ENCODE assay signal across 27 cellular contexts in the genomic region with DNA sequence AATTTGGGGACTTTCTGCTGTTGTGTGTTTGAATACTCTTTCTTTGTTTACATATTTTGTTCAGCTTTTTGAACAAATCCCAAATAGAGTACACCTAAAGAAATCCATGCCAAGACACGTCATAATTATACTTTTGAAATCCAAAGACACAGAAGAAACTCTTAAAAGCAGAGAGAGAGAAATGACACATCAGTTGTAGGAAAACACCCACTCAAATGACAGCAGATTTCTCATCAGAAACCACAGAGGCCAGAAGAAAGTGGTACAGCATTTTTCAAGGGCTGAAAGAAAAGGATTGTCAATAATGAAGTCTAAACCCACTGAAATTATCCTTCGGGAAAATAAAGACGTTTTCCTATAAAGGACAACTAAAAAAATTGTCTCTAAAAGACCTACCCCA.
A peak's percentile ranks its signal among the peaks of the same experiment; 100 is the strongest.
DNase-seq lines count a peak whose midpoint lies in the region; ATAC-seq, FAIRE-seq and TF ChIP-seq lines count a peak whose summit lies in the region.
"Had no signal": no experiment of that assay in that cellular context is flagged by ENCODE, and none has a peak within 500 bp of the region (broad histone marks: within the 10 kb centered on the region; RNA-seq: fewer than 3 reads in every experiment).

No MANE protein-coding gene starts in this region.

- H3K9me3 Mint-ChIP-seq in activated CD4-positive, alpha-beta memory T cell treated with anti-CD3 and anti-CD28 coated beads for 36 hours: no peaks in the 10 kb centered on the region
- peaks cover 8% of the 10 kb centered on the region for H3K9me3 Mint-ChIP-seq in activated CD4-positive, alpha-beta memory T cell treated with anti-CD3 and anti-CD28 coated beads, Interleukin-2, amount 10 ng/mL, durations not matched to agents 7 days and 5 days
- no peaks in the 10 kb centered on the region for H3K9me3 Mint-ChIP-seq in activated naive CD8-positive, alpha-beta T cell (ENCODE audit: low read depth)
- H3K9me3 Mint-ChIP-seq: central memory CD8-positive, alpha-beta T cell had no signal

- 41 to 44% methylated on average over 3 of the region's 3 CpGs for WGBS in GM23248 (ENCODE audit: low coverage in 1 of 2, low lambda C conversion rate in 2 of 2, missing lambda C conversion rate in 2 of 2), 2 experiments
- 45 to 48% methylated on average over 3 of the region's 3 CpGs for WGBS in esophagus squamous epithelium, 2 donors

- dilution Hi-C loops in keratinocyte (cut with MboI; ENCODE audit: extremely low pct_ligation_motif_present, low sequenced_read_pairs): no loop called here

- H4K20me1 ChIP-seq in GM23248 (ENCODE audit: insufficient read depth): no peaks in the 10 kb centered on the region
- H4K20me1 ChIP-seq in keratinocyte (ENCODE audit: control insufficient read depth, extremely low read depth, insufficient read depth, low read length): no peaks in the 10 kb centered on the region

- H3K9ac ChIP-seq in GM23248: no peak overlapping the region
- no peak overlapping the region for H3K9ac ChIP-seq in keratinocyte (ENCODE audit: control insufficient read depth, extremely low read depth, insufficient read depth, low read length)

- H3K36me3 ChIP-seq in GM23248 (ENCODE audit: low read depth): no peaks in the 10 kb centered on the region
- H3K36me3 ChIP-seq in keratinocyte (ENCODE audit: control insufficient read depth in 2 of 2, extremely low read depth in 1 of 2, insufficient read depth in 2 of 2, low read length in 2 of 2): no peaks in the 10 kb centered on the region
- no peaks in the 10 kb centered on the region for H3K36me3 ChIP-seq in esophagus squamous epithelium
- H3K36me3 ChIP-seq: ascending aorta, suprapubic skin had no signal

- no peaks in the 10 kb centered on the region for H3K9me3 ChIP-seq in GM23248 (ENCODE audit: low read depth)
- no peaks in the 10 kb centered on the region for H3K9me3 ChIP-seq in keratinocyte (ENCODE audit: control insufficient read depth, low read depth, low read length)
- H3K9me3 ChIP-seq in esophagus squamous epithelium: no peaks in the 10 kb centered on the region
- H3K9me3 ChIP-seq: ascending aorta, psoas muscle, suprapubic skin had no signal

- H3K27ac ChIP-seq in GM23248 (no peak overlapping the region), keratinocyte (ENCODE audit: control insufficient read depth, insufficient read depth, low read length) (peak overlapping the region; percentile 18), esophagus squamous epithelium (peak overlapping the region in 2 of 4 donors; percentile 6 to 51)
- H3K27ac ChIP-seq: A549, ascending aorta, psoas muscle, suprapubic skin had no signal

- H3K27me3 ChIP-seq in GM23248 (replicated peaks; ENCODE audit: insufficient read depth): no peaks in the 10 kb centered on the region
- peaks cover 8% of the 10 kb centered on the region for H3K27me3 ChIP-seq in keratinocyte (ENCODE audit: control insufficient read depth, extremely low read depth, insufficient read depth, low read length)
- no peaks in the 10 kb centered on the region for H3K27me3 ChIP-seq in esophagus squamous epithelium
- H3K27me3 ChIP-seq: ascending aorta, dorsolateral prefrontal cortex, suprapubic skin had no signal

- H3K4me2 ChIP-seq in GM23248 (ENCODE audit: unreplicated experiment): no peak overlapping the region
- H3K4me2 ChIP-seq in keratinocyte (ENCODE audit: control insufficient read depth, extremely low read depth, insufficient read depth, low read depth, low read length): peak overlapping the region; percentile 19

- H3K4me3 Mint-ChIP-seq in activated CD4-positive, alpha-beta memory T cell treated with anti-CD3 and anti-CD28 coated beads for 36 hours: peak overlapping the region; percentile 36
- no peak overlapping the region for H3K4me3 Mint-ChIP-seq in activated CD4-positive, alpha-beta memory T cell treated with anti-CD3 and anti-CD28 coated beads, Interleukin-2, amount 10 ng/mL, durations not matched to agents 7 days and 5 days
- peak overlapping the region; percentile 74 for H3K4me3 Mint-ChIP-seq in activated naive CD8-positive, alpha-beta T cell
- H3K4me3 Mint-ChIP-seq: B cell; central memory CD8-positive, alpha-beta T cell had no signal

- FAIRE-seq in keratinocyte (lab: Jason Lieb, UNC): no peak
- FAIRE-seq: A549, GM18507, K562, urothelium cell line had no signal

- H2AFZ ChIP-seq in GM23248 (no peak overlapping the region), keratinocyte (ENCODE audit: control insufficient read depth, low read length) (no peak overlapping the region)

- H3K4me3 ChIP-seq in GM23248 (no peak overlapping the region), keratinocyte (ENCODE audit: control insufficient read depth in 2 of 3, extremely low read depth in 1 of 3, insufficient read depth in 2 of 3, low read depth in 1 of 3, low read length in 3 of 3) (no peak overlapping the region), esophagus squamous epithelium (no peak overlapping the region)
- H3K4me3 ChIP-seq: A549, ascending aorta, dorsolateral prefrontal cortex, K562, psoas muscle, suprapubic skin had no signal

- peaks cover 44% of the 10 kb centered on the region for H3K4me1 Mint-ChIP-seq in activated CD4-positive, alpha-beta memory T cell treated with anti-CD3 and anti-CD28 coated beads for 36 hours (ENCODE audit: low read depth)
- peaks cover 36% of the 10 kb centered on the region for H3K4me1 Mint-ChIP-seq in activated CD4-positive, alpha-beta memory T cell treated with anti-CD3 and anti-CD28 coated beads, Interleukin-2, amount 10 ng/mL, durations not matched to agents 7 days and 5 days
- peaks cover 26% of the 10 kb centered on the region for H3K4me1 Mint-ChIP-seq in activated naive CD8-positive, alpha-beta T cell (ENCODE audit: low read depth)
- H3K4me1 Mint-ChIP-seq: B cell; central memory CD8-positive, alpha-beta T cell had no signal

- TF ChIP-seq CTCF in keratinocyte (optimal IDR thresholded peaks at IDR 0.05 in 1 of 3, IDR thresholded peaks at IDR 0.05 in 1 of 3, conservative IDR thresholded peaks at IDR 0.05 in 1 of 3; ENCODE audit: extremely low read depth in 1 of 3, insufficient read depth in 2 of 3, low read length in 3 of 3): no peak
- no peak for TF ChIP-seq CTCF in esophagus squamous epithelium (IDR thresholded peaks at IDR 0.05)

- peak overlapping the region; percentile 79 for H3K27ac Mint-ChIP-seq in activated CD4-positive, alpha-beta memory T cell treated with anti-CD3 and anti-CD28 coated beads for 36 hours
- H3K27ac Mint-ChIP-seq in activated CD4-positive, alpha-beta memory T cell treated with anti-CD3 and anti-CD28 coated beads, Interleukin-2, amount 10 ng/mL, durations not matched to agents 7 days and 5 days: no peak overlapping the region
- H3K27ac Mint-ChIP-seq in activated naive CD8-positive, alpha-beta T cell: peak overlapping the region; percentile 92
- H3K27ac Mint-ChIP-seq: B cell had no signal

- DNase-seq in activated CD4-positive, alpha-beta memory T cell treated with anti-CD3 and anti-CD28 coated beads for 36 hours: no peak
- DNase-seq in activated CD4-positive, alpha-beta memory T cell treated with anti-CD3 and anti-CD28 coated beads, Interleukin-2, amount 10 ng/mL, durations not matched to agents 7 days and 5 days: no peak
- DNase-seq in GM23248 (peak; percentile 27), keratinocyte (ENCODE audit: low read depth, low spot score) (no peak), left colon (no peak), NCI-H187 treated with DMSO at 0.1 percent for 48 hours (lab: John Stamatoyannopoulos, UW) (no peak), esophagus squamous epithelium (lab: John Stamatoyannopoulos, UW) (no peak)
- DNase-seq: activated gamma-delta T cell treated with Interleukin-2 at 50 U/mL for 16 hours, DMS79, dorsolateral prefrontal cortex, GF-D8, GOT3, head of caudate nucleus, MM.1S, NCI-H1436, NCI-H510A, psoas muscle, SHP77 had no signal

- CTCF ChIA-PET in activated CD4-positive, alpha-beta memory T cell treated with anti-CD3 and anti-CD28 coated beads for 36 hours (lab: Charles Lee): interaction anchor here (0.6 to 1.9 kb wide), 6 partner anchors 14 to 385 kb away, joined by 3 to 11 read pairs (median 3); no protein-coding TSS in a partner anchor
- CTCF ChIA-PET in activated CD4-positive, alpha-beta memory T cell treated with anti-CD3 and anti-CD28 coated beads, Interleukin-2, amount 10 ng/mL, durations not matched to agents 7 days and 5 days (lab: Charles Lee): no interaction called here

- H3K36me3 Mint-ChIP-seq in activated CD4-positive, alpha-beta memory T cell treated with anti-CD3 and anti-CD28 coated beads for 36 hours: no peaks in the 10 kb centered on the region
- H3K36me3 Mint-ChIP-seq in activated CD4-positive, alpha-beta memory T cell treated with anti-CD3 and anti-CD28 coated beads, Interleukin-2, amount 10 ng/mL, durations not matched to agents 7 days and 5 days (ENCODE audit: low read depth): peaks cover 2% of the 10 kb centered on the region
- no peaks in the 10 kb centered on the region for H3K36me3 Mint-ChIP-seq in activated naive CD8-positive, alpha-beta T cell

- H3K27me3 Mint-ChIP-seq in activated CD4-positive, alpha-beta memory T cell treated with anti-CD3 and anti-CD28 coated beads for 36 hours: peaks cover 39% of the 10 kb centered on the region
- H3K27me3 Mint-ChIP-seq in activated CD4-positive, alpha-beta memory T cell treated with anti-CD3 and anti-CD28 coated beads, Interleukin-2, amount 10 ng/mL, durations not matched to agents 7 days and 5 days: peaks cover 29% of the 10 kb centered on the region
- peaks cover 9% of the 10 kb centered on the region for H3K27me3 Mint-ChIP-seq in activated naive CD8-positive, alpha-beta T cell

- TF ChIP-seq POLR2A in esophagus squamous epithelium (IDR thresholded peaks at IDR 0.05): no peak

- H3K4me1 ChIP-seq in GM23248 (ENCODE audit: insufficient read depth) (peaks cover 7% of the 10 kb centered on the region; the same call in 1 of the 2 replicates), keratinocyte (ENCODE audit: control insufficient read depth, extremely low read depth, insufficient read depth, low read length) (peaks cover 19% of the 10 kb centered on the region), esophagus squamous epithelium (peaks cover 0 to 27% (median 3%) of the 10 kb centered on the region in 3 donors)
- H3K4me1 ChIP-seq: ascending aorta, suprapubic skin had no signal

- POLR2A ChIA-PET in activated CD4-positive, alpha-beta memory T cell treated with anti-CD3 and anti-CD28 coated beads for 36 hours (lab: Charles Lee): interaction anchor here (0.7 to 1.6 kb wide), 4 partner anchors 31 to 379 kb away, joined by 3 to 10 read pairs (median 4); a partner anchor contains a TSS
- POLR2A ChIA-PET in activated CD4-positive, alpha-beta memory T cell treated with anti-CD3 and anti-CD28 coated beads, Interleukin-2, amount 10 ng/mL, durations not matched to agents 7 days and 5 days (lab: Charles Lee): interaction anchor here (1.0 kb wide), 1 partner anchor 14 kb away, joined by 3 read pairs; no protein-coding TSS in a partner anchor

- intact Hi-C loops in activated CD4-positive, alpha-beta memory T cell treated with anti-CD3 and anti-CD28 coated beads for 36 hours (cut with micrococcal nuclease): loop anchor here (1.0 to 5.0 kb wide), 7 partner anchors 14 to 561 kb away; no protein-coding TSS in a partner anchor
- intact Hi-C loops in left colon (cut with DNase I, micrococcal nuclease) (no loop called here), esophagus squamous epithelium (cut with DNase I) (no loop called here)

- no peaks in the 10 kb centered on the region for H3K9me2 ChIP-seq in GM23248 (ENCODE audit: insufficient read depth)

- in situ Hi-C loops in GM23248 (cut with MboI): no loop called here

- no peaks in the 10 kb centered on the region for H3K79me2 ChIP-seq in GM23248 (ENCODE audit: insufficient read depth)
- H3K79me2 ChIP-seq in keratinocyte (ENCODE audit: control insufficient read depth, insufficient read depth, low read length): no peaks in the 10 kb centered on the region

- no peak for ATAC-seq in left colon
- ATAC-seq: A549, K562, psoas muscle had no signal

- no peaks in the 10 kb centered on the region for H3K9me1 ChIP-seq in keratinocyte (ENCODE audit: control insufficient read depth, extremely low read depth, insufficient read depth, low read length)

- peaks cover 14% of the 10 kb centered on the region for H3F3A ChIP-seq in GM23248 (ENCODE audit: insufficient read depth)
